In the genomic region with DNA sequence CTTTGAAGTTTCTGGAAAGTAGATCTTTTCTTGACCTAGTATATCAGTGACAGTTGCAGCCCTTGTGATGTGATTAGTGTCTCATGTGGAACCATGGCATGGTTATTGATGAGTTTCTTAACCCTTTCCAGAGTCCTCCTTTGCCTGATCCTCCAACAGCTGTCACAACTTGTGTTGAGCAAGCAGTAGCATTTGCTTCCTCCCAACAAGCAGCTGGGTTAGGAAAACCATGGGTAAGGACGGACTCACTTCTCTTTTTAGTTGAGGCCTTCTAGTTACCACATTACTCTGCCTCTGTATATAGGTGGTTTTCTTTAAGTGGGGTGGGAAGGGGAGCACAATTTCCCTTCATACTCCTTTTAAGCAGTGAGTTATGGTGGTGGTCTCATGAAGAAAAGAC, we compare ENCODE assay signal across 15 cellular contexts.
DNase-seq lines count a peak whose midpoint lies in the region; ATAC-seq, FAIRE-seq and TF ChIP-seq lines count a peak whose summit lies in the region.
"Had no signal": no experiment of that assay in that cellular context is flagged by ENCODE, and none has a peak within 500 bp of the region (broad histone marks: within the 10 kb centered on the region; RNA-seq: fewer than 3 reads in every experiment).

No MANE protein-coding gene starts in this region.

- H3K9ac ChIP-seq in IMR-90 (ENCODE audit: low read depth, low read length), result no peak overlapping the region

- no peak overlapping the region for H2BK20ac ChIP-seq in IMR-90 (ENCODE audit: low read depth, low read length)

- H3K79me1 ChIP-seq in IMR-90 (ENCODE audit: low read depth in 1 of 2, low read length in 2 of 2), result peaks cover 26 to 49% of the 10 kb centered on the region in 2 experiments

- no peak for FAIRE-seq in H54 (lab: Jason Lieb, UNC)

- H2BK15ac ChIP-seq in IMR-90 (ENCODE audit: low read depth, low read length), result no peak overlapping the region

- H2AK5ac ChIP-seq in IMR-90 (ENCODE audit: low read depth, low read length), result no peak overlapping the region

- H2AFZ ChIP-seq in IMR-90 (replicated peaks; ENCODE audit: low read length, poor library complexity), result no peak overlapping the region

- intact Hi-C loops in IMR-90 (cut with micrococcal nuclease), result no loop called here
- intact Hi-C loops in left lung (cut with DNase I), result no loop called here

- no peak overlapping the region for H3K23ac ChIP-seq in IMR-90 (ENCODE audit: low read depth, low read length)

- dilution Hi-C loops in IMR-90 (cut with HindIII; ENCODE audit: low sequenced_read_pairs, unreplicated experiment), result no loop called here

- peak; percentile 10 for ATAC-seq in GM21526 (IDR thresholded peaks at IDR 0.05; ENCODE audit: low FRiP score, unreplicated experiment)
- ATAC-seq in IMR-90 (ENCODE audit: low read depth), result no peak
- ATAC-seq in left lung, result peak; percentile 34

- no peak overlapping the region for H2BK5ac ChIP-seq in IMR-90 (ENCODE audit: low read depth, low read length, poor library complexity, severe bottlenecking)

- no peak overlapping the region for H4K5ac ChIP-seq in IMR-90 (ENCODE audit: low read depth, low read length)

- no peak overlapping the region for H2BK120ac ChIP-seq in IMR-90 (ENCODE audit: low read depth, low read length)

- H4K8ac ChIP-seq in IMR-90 (ENCODE audit: low read depth in 2 of 2, low read length in 2 of 2), result no peak overlapping the region

- H3K14ac ChIP-seq in IMR-90 (replicated peaks; ENCODE audit: low read depth, low read length), result no peak overlapping the region

- BruUV-seq in IMR-90 (replicated peaks; lab: Mats Ljungman, UMichigan), result TSS peak; percentile 68

- H4K91ac ChIP-seq in IMR-90 (ENCODE audit: insufficient read depth, low read depth, low read length), result no peak overlapping the region

- in situ Hi-C loops in IMR-90 (cut with MboI; ENCODE audit: low sequenced_read_pairs), result loop anchor here (25.0 kb wide), 1 partner anchor 207 kb away; a partner anchor contains a TSS

- H3K27ac ChIP-seq in IMR-90 (ENCODE audit: insufficient read depth, low read length) (no peak overlapping the region), left lung (no peak overlapping the region)
- H3K27ac ChIP-seq: 22Rv1, colonic mucosa, thoracic aorta had no signal

- CTCF ChIA-PET in IMR-90 (lab: Yijun Ruan, JAX), result no interaction called here

- peaks cover 40% of the 10 kb centered on the region for H3K36me3 ChIP-seq in IMR-90 (ENCODE audit: control insufficient read depth, insufficient read depth, low read length)
- H3K36me3 ChIP-seq in left lung, result peaks cover 8 to 100% of the 10 kb centered on the region in 2 donors

- H3K9me3 ChIP-seq in IMR-90 (ENCODE audit: control insufficient read depth, insufficient read depth, low read length), result no peaks in the 10 kb centered on the region
- H3K9me3 ChIP-seq in left lung, result no peaks in the 10 kb centered on the region
- H3K9me3 ChIP-seq: colonic mucosa, thoracic aorta had no signal

- POLR2A ChIA-PET in IMR-90 (lab: Charles Lee; ENCODE audit: unreplicated experiment), result no interaction called here

- H3K4me1 ChIP-seq in IMR-90 (ENCODE audit: control insufficient read depth, insufficient read depth, low read length), result peaks cover 6% of the 10 kb centered on the region
- peaks cover 0 to 4% of the 10 kb centered on the region in 2 donors for H3K4me1 ChIP-seq in left lung
- H3K4me1 ChIP-seq: colonic mucosa had no signal

- H2AK9ac ChIP-seq in IMR-90 (replicated peaks; ENCODE audit: low read depth, low read length, poor library complexity), result no peak overlapping the region

- H3K56ac ChIP-seq in IMR-90 (ENCODE audit: extremely low read depth, insufficient read depth, low read length), result no peak overlapping the region

- no CpG with 5 or more reads among the region's 1 CpG for WGBS in IMR-90 (ENCODE audit: extremely low coverage in 2 of 2, insufficient read length in 1 of 2), 2 experiments

- no peak overlapping the region for H3K4ac ChIP-seq in IMR-90 (ENCODE audit: low read depth, low read length)

- TF ChIP-seq POLR2A in IMR-90 (IDR thresholded peaks at IDR 0.05; ENCODE audit: low read depth, low read length) (no peak), H54 (IDR thresholded peaks at IDR 0.05; ENCODE audit: low read depth, low read length) (no peak)

- H3K18ac ChIP-seq in IMR-90 (ENCODE audit: low read depth, low read length), result no peak overlapping the region

- no peaks in the 10 kb centered on the region for H4K20me1 ChIP-seq in IMR-90 (ENCODE audit: insufficient read depth, low read length)

- TF ChIP-seq CTCF in IMR-90 (conservative IDR thresholded peaks at IDR 0.05; ENCODE audit: low read depth, low read length), result no peak
- no peak for TF ChIP-seq CTCF in left lung (IDR thresholded peaks at IDR 0.05)

- no peak for TF ChIP-seq RAD21 in IMR-90 (IDR thresholded peaks at IDR 0.05; ENCODE audit: low read length)

- H3K9me1 ChIP-seq in IMR-90 (ENCODE audit: insufficient read depth, low read length), result peaks cover 17% of the 10 kb centered on the region

- H3K4me2 ChIP-seq in IMR-90 (ENCODE audit: low read depth, low read length), result no peak overlapping the region

- DNase-seq in NCI-H82 (lab: John Stamatoyannopoulos, UW), result peak; percentile 35
- no peak for DNase-seq in NCI-H82 treated with DMSO at 0.1 percent for 48 hours (lab: John Stamatoyannopoulos, UW; ENCODE audit: unreplicated experiment)
- DNase-seq in IMR-90, result no peak
- no peak for DNase-seq in left lung
- no peak for DNase-seq in H54 (ENCODE audit: insufficient read length, low spot score)
- DNase-seq in NCI-H526 (lab: John Stamatoyannopoulos, UW), result no peak
- no peak for DNase-seq in T1000 (lab: John Stamatoyannopoulos, UW)
- DNase-seq: activated CD4-positive, alpha-beta T cell treated with anti-CD3 and anti-CD28 coated beads for 48 hours; colonic mucosa; NCI-H1436 treated with DMSO at 0.1 percent for 48 hours; retina; SW 1271 had no signal

- H3K27me3 ChIP-seq in IMR-90 (ENCODE audit: control insufficient read depth, insufficient read depth, low read length) (no peaks in the 10 kb centered on the region), left lung (no peaks in the 10 kb centered on the region)
- H3K27me3 ChIP-seq: colonic mucosa had no signal

- H3K4me3 ChIP-seq in IMR-90 (ENCODE audit: insufficient read depth, low read depth, low read length) (no peak overlapping the region), left lung (no peak overlapping the region)
- H3K4me3 ChIP-seq: colonic mucosa, thoracic aorta had no signal

TF ChIP-seq in IMR-90, 13 proteins besides CTCF, POLR2A, EP300 and RAD21:
- TF ChIP-seq MXI1 (IDR thresholded peaks at IDR 0.05; ENCODE audit: borderline replicate concordance, low read depth, low read length), result no peak
- TF ChIP-seq RFX5 (IDR thresholded peaks at IDR 0.05; ENCODE audit: low read depth, low read length), result no peak
- TF ChIP-seq NFE2L2 (IDR thresholded peaks at IDR 0.05; ENCODE audit: low read depth, low read length), result no peak
- TF ChIP-seq, protein P1, sequence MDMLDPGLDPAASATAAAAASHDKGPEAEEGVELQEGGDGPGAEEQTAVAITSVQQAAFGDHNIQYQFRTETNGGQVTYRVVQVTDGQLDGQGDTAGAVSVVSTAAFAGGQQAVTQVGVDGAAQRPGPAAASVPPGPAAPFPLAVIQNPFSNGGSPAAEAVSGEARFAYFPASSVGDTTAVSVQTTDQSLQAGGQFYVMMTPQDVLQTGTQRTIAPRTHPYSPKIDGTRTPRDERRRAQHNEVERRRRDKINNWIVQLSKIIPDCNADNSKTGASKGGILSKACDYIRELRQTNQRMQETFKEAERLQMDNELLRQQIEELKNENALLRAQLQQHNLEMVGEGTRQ (IDR thresholded peaks at IDR 0.05; ENCODE audit: low read depth, low read length), result no peak
- TF ChIP-seq MAZ (IDR thresholded peaks at IDR 0.05; ENCODE audit: borderline replicate concordance, low read depth, low read length), result no peak
- TF ChIP-seq FOS (IDR thresholded peaks at IDR 0.05; ENCODE audit: low read depth, low read length), result no peak
- TF ChIP-seq RCOR1 (IDR thresholded peaks at IDR 0.05; ENCODE audit: insufficient replicate concordance, low read length), result no peak
- no peak for TF ChIP-seq CEBPB (IDR thresholded peaks at IDR 0.05; ENCODE audit: low read depth, low read length)
